9 cellular contexts compared by ENCODE assay signal in genomic region chr9:135887021-135887507, GRCh38. TPM values are rescaled to one million over a fixed set of nuclear protein-coding genes. Genes with fewer than 3 reads are reported as not detected.
DNase-seq lines count a peak whose midpoint lies in the region; ATAC-seq, FAIRE-seq and TF ChIP-seq lines count a peak whose summit lies in the region.
"Had no signal": no experiment of that assay in that cellular context is flagged by ENCODE, and none has a peak within 500 bp of the region (broad histone marks: within the 10 kb centered on the region; RNA-seq: fewer than 3 reads in every experiment).

No MANE protein-coding gene starts in this region.

- H3K27ac ChIP-seq in GM12878 (ENCODE audit: control insufficient read depth, insufficient read depth) = peak overlapping the region; percentile 74
- H3K27ac ChIP-seq in neural cell (ENCODE audit: low read length) = peak overlapping the region; percentile 46

- TF ChIP-seq CTCF in GM12878 (IDR thresholded peaks at IDR 0.05 in 2 of 3, conservative IDR thresholded peaks at IDR 0.05 in 1 of 3; ENCODE audit: control insufficient read depth in 2 of 3, extremely low read depth in 1 of 3, insufficient read depth in 1 of 3, low read depth in 3 of 3, low read length in 3 of 3) = no peak
- no peak for TF ChIP-seq CTCF in neural cell (IDR thresholded peaks at IDR 0.05; ENCODE audit: poor library complexity, severe bottlenecking)

- H3K4me3 ChIP-seq in MG63 (no peak overlapping the region), GM12878 (peak overlapping the region; percentile 47; the same call in 1 of the 2 replicates), neural cell (ENCODE audit: low read length) (peak overlapping the region; percentile 40)

- no peaks in the 10 kb centered on the region for H3F3A ChIP-seq in neural cell (ENCODE audit: insufficient read depth, low read length, poor library complexity, severe bottlenecking)

- 84% methylated on average over 18 of the region's 18 CpGs for WGBS in GM12878 (ENCODE audit: insufficient coverage, insufficient replicate concordance, low lambda C conversion rate, missing lambda C conversion rate)

- H4K20me1 ChIP-seq in GM12878 (ENCODE audit: control insufficient read depth, insufficient read depth) (no peaks in the 10 kb centered on the region; the same call in 1 of the 2 replicates), neural cell (ENCODE audit: insufficient read depth) (peaks cover 93% of the 10 kb centered on the region)

- SMC1A ChIA-PET in GM12878 (lab: Charles Lee; ENCODE audit: uncharacterized antibody, unreplicated experiment) = interaction anchor here (1.0 kb wide), 1 partner anchor 16 kb away, joined by 3 read pairs; no protein-coding TSS in a partner anchor

- intact Hi-C loops in GM12878 (cut with micrococcal nuclease; ENCODE audit: unreplicated experiment) = no loop called here

- no peaks in the 10 kb centered on the region for H3K27me3 ChIP-seq in MG63
- no peaks in the 10 kb centered on the region for H3K27me3 ChIP-seq in GM12878 (replicated peaks in 1 of 2; ENCODE audit: control insufficient read depth in 2 of 2, insufficient read depth in 2 of 2, low read length in 1 of 2)
- no peaks in the 10 kb centered on the region for H3K27me3 ChIP-seq in neural cell (ENCODE audit: insufficient read depth, low read depth, low read length)

- RAD21 ChIA-PET in GM12878 (lab: Charles Lee; ENCODE audit: unreplicated experiment) = no interaction called here

- in situ Hi-C loops in GM12878 (cut with MboI) = no loop called here

- peak overlapping the region; percentile 83 for H3K4me2 ChIP-seq in GM12878 (ENCODE audit: control insufficient read depth, insufficient read depth)
- no peak overlapping the region for H3K4me2 ChIP-seq in neural cell (ENCODE audit: low read length)

- no peaks in the 10 kb centered on the region for H3K36me3 ChIP-seq in MG63
- H3K36me3 ChIP-seq in GM12878 (ENCODE audit: control insufficient read depth in 2 of 2, insufficient read depth in 2 of 2, low read length in 1 of 2) = peaks cover 0 to 7% of the 10 kb centered on the region in 2 experiments; a peak in 2 of 4 replicates
- peaks cover 5% of the 10 kb centered on the region for H3K36me3 ChIP-seq in neural cell (ENCODE audit: insufficient read depth, low read length)

- TF ChIP-seq RAD21 in GM12878 (IDR thresholded peaks at IDR 0.05; ENCODE audit: insufficient read depth, low read depth, low read length) (no peak), neural cell (conservative IDR thresholded peaks at IDR 0.05) (no peak)

- peaks cover 45% of the 10 kb centered on the region for H3K79me2 ChIP-seq in GM12878 (ENCODE audit: control insufficient read depth, insufficient read depth, low read length)
- peaks cover 92% of the 10 kb centered on the region for H3K79me2 ChIP-seq in neural cell (replicated peaks; ENCODE audit: insufficient read depth, low read length)

- FAIRE-seq in GM12878 (lab: Jason Lieb, UNC) = peak; percentile 81
- FAIRE-seq: endothelial cell of umbilical vein had no signal

- CTCF ChIA-PET in GM12878 (lab: Yijun Ruan, JAX) = no interaction called here

- no peaks in the 10 kb centered on the region for H3K9me3 ChIP-seq in MG63
- H3K9me3 ChIP-seq in GM12878 (replicated peaks; ENCODE audit: control insufficient read depth, insufficient read depth, low read length) = no peaks in the 10 kb centered on the region
- no peaks in the 10 kb centered on the region for H3K9me3 ChIP-seq in neural cell (ENCODE audit: low read length)

- H3K9ac ChIP-seq in GM12878 (ENCODE audit: control insufficient read depth, insufficient read depth, low read length) (peak overlapping the region; percentile 61; the same call in 1 of the 2 replicates), neural cell (ENCODE audit: low read length) (no peak overlapping the region)

- DNase-seq in EH (ENCODE audit: low read depth) (peak; percentile 75), MG63 (peak; percentile 78), GM12878 (ENCODE audit: low read depth, low spot score) (no peak), hepatic stellate cell (ENCODE audit: low spot score) (no peak), amniotic stem cell (lab: John Stamatoyannopoulos, UW) (no peak), COLO668 (lab: John Stamatoyannopoulos, UW; ENCODE audit: unreplicated experiment) (no peak)

- H3K4me1 ChIP-seq in GM12878 (ENCODE audit: control insufficient read depth, insufficient read depth, low read length) = peaks cover 20% of the 10 kb centered on the region

- POLR2A ChIA-PET in GM12878 (lab: Charles Lee) = no interaction called here

- BruUV-seq in GM12878 (replicated peaks; lab: Mats Ljungman, UMichigan) = no TSS peak

- H2AFZ ChIP-seq in GM12878 (ENCODE audit: control insufficient read depth, low read depth, low read length) = peak overlapping the region; percentile 51; the same call in 1 of the 2 replicates
- H2AFZ ChIP-seq in neural cell (ENCODE audit: low read depth, low read length) = no peak overlapping the region

- TF ChIP-seq POLR2A in GM12878 (IDR thresholded peaks at IDR 0.05; ENCODE audit: low read depth, low read length) = no peak

- ATAC-seq in GM12878 (no peak), GM19035 (IDR thresholded peaks at IDR 0.05; ENCODE audit: unreplicated experiment) (no peak)

- H3K9me2 ChIP-seq in neural cell (ENCODE audit: insufficient read depth, low read length) = no peaks in the 10 kb centered on the region

- TF ChIP-seq EP300 in GM12878 (IDR thresholded peaks at IDR 0.05; ENCODE audit: borderline replicate concordance in 1 of 2, control insufficient read depth in 1 of 2, low read depth in 2 of 2, low read length in 2 of 2) (no peak), neural cell (conservative IDR thresholded peaks at IDR 0.05; ENCODE audit: poor library complexity, severe bottlenecking) (no peak)

TF ChIP-seq in GM12878, 131 proteins besides CTCF, POLR2A, EP300 and RAD21 (continues in another document):
- no peak for TF ChIP-seq KDM1A (IDR thresholded peaks at IDR 0.05; ENCODE audit: borderline replicate concordance)
- no peak for TF ChIP-seq POLR2AphosphoS5 (IDR thresholded peaks at IDR 0.05; ENCODE audit: low read length)
- no peak for TF ChIP-seq NFXL1 (IDR thresholded peaks at IDR 0.05; ENCODE audit: borderline replicate concordance)
- TF ChIP-seq IRF3 (IDR thresholded peaks at IDR 0.05) = no peak
- no peak for TF ChIP-seq SREBF2 (IDR thresholded peaks at IDR 0.05; ENCODE audit: low read length)
- TF ChIP-seq CHD4 (IDR thresholded peaks at IDR 0.05) = no peak
- TF ChIP-seq HDGF (IDR thresholded peaks at IDR 0.05) = no peak
- TF ChIP-seq ZSCAN29 (IDR thresholded peaks at IDR 0.05) = no peak

TF ChIP-seq in neural cell, 6 proteins besides CTCF, POLR2A, EP300 and RAD21:
- no peak for TF ChIP-seq TAF1 (IDR thresholded peaks at IDR 0.05; ENCODE audit: low read depth)

RNA-seq across cellular contexts. Expression of gene CAMSAP1, which starts 20.3 kb away (rescaled TPM):
- total RNA-seq in MG63 (2014; rRNA removed; shearing (Covaris generic); ENCODE audit: low replicate concordance) = 11.1 and 14.5 TPM in 2 replicates
- total RNA-seq in GM12878 (2013; cell fraction: nucleolus; rRNA removed) = 51.7 and 56.6 TPM in 2 replicates
- total RNA-seq in GM12878 (2014; rRNA removed) = 16.5 and 16.6 TPM in 2 replicates
- 12.2 and 12.3 TPM in 2 replicates for total RNA-seq in GM12878 (2014; rRNA removed; fragmentation: Illumina TruSeq; extraction: Trizol)
- 24.7 and 32.8 TPM in 2 replicates for total RNA-seq in GM12878 (2021)
- polyA plus RNA-seq in GM12878 (2011; ENCODE audit: low read depth) = 4.8 TPM
- polyA plus RNA-seq in GM12878 (2011; rRNA removed) = 5.3 and 5.9 TPM in 2 replicates
- 6.6 and 6.9 TPM in 2 replicates for polyA plus RNA-seq in GM12878 (2011; cell fraction: cytosol; rRNA removed)
- 7.5 and 11.6 TPM in 2 replicates for polyA plus RNA-seq in GM12878 (2011; cell fraction: nucleus; rRNA removed)
- polyA plus RNA-seq in GM12878 (2012) = 7.4 and 7.8 TPM in 2 replicates
- 8.0 and 10.1 TPM in 2 replicates for polyA plus RNA-seq in GM12878 (2014; fragmentation: Illumina TruSeq; extraction: Trizol)
- polyA plus RNA-seq in GM12878 (2014; fragmentation: Nextera tagmentation; extraction: Ambion mirVana) = 1 to 10 TPM; 1.8 to 2.0 TPM
- polyA plus RNA-seq in GM12878 (2014; rRNA removed) = 10.3 and 12.5 TPM in 2 replicates
- polyA plus RNA-seq in GM12878 (2016; fragmentation: Nextera tagmentation; extraction: Ambion mirVana) = 1 to 10 TPM; 1.4 to 4.2 TPM
- polyA minus RNA-seq in GM12878 (2011; rRNA and poly(A)+ RNA removed) = 14.8 and 15.3 TPM in 2 replicates
- polyA minus RNA-seq in GM12878 (2011; cell fraction: cytosol; rRNA and poly(A)+ RNA removed) = 48.7 and 58.5 TPM in 2 replicates
- 5.9 and 9.1 TPM in 2 replicates for polyA minus RNA-seq in GM12878 (2011; cell fraction: nucleus; rRNA and poly(A)+ RNA removed)
- polyA plus RNA-seq in neural cell = 58.5 and 88.2 TPM in 2 replicates
- 233 and 257 TPM in 2 replicates for polyA minus RNA-seq in neural cell

Comparison
In these comparisons a context has a peak if more than half of its experiments do, and no peak if none do; other contexts are left out.
1. DNase-seq: peak in EH (single experiment) and MG63 (single experiment); none in GM12878 (single experiment), hepatic stellate cell (single experiment), amniotic stem cell (single experiment) and COLO668 (single experiment).